Comparison of ENCODE assay signal across 12 cellular contexts in genomic region chr18:23883277-23883790, GRCh38.
DNase-seq lines count a peak whose midpoint lies in the region; FAIRE-seq lines count a peak whose summit lies in the region.
"Had no signal": no experiment of that assay in that cellular context is flagged by ENCODE, and none has a peak within 500 bp of the region (broad histone marks: within the 10 kb centered on the region; RNA-seq: fewer than 3 reads in every experiment).

No MANE protein-coding gene starts in this region.

- no peak overlapping the region for H3K4me3 ChIP-seq in BLaER1
- no peak overlapping the region for H3K4me3 ChIP-seq in mesenchymal stem cell (ENCODE audit: insufficient read depth in 1 of 2, low read depth in 1 of 2, low read length in 2 of 2)
- H3K4me3 ChIP-seq in HAP-1, result no peak overlapping the region
- no peak overlapping the region for H3K4me3 ChIP-seq in small intestine (ENCODE audit: low read depth in 1 of 2, low read length in 2 of 2)

- H3K27ac ChIP-seq in BLaER1 (no peak overlapping the region; the same call in 1 of the 2 replicates), mesenchymal stem cell (ENCODE audit: low read length, poor library complexity, severe bottlenecking) (no peak overlapping the region), small intestine (ENCODE audit: low read depth in 1 of 2, low read length in 1 of 2) (no peak overlapping the region)

- H3K9ac ChIP-seq in BLaER1, result no peak overlapping the region
- H3K9ac ChIP-seq in mesenchymal stem cell (ENCODE audit: low read length), result peak overlapping the region; percentile 84

- H3K9me3 ChIP-seq in BLaER1, result peaks cover 5% of the 10 kb centered on the region
- H3K9me3 ChIP-seq in mesenchymal stem cell (ENCODE audit: control insufficient read depth, low read length), result no peaks in the 10 kb centered on the region
- no peaks in the 10 kb centered on the region for H3K9me3 ChIP-seq in HAP-1
- no peaks in the 10 kb centered on the region for H3K9me3 ChIP-seq in small intestine (ENCODE audit: control insufficient read depth, low read depth)

- no peaks in the 10 kb centered on the region for H4K20me1 ChIP-seq in BLaER1

- DNase-seq in NCI-H128 (lab: John Stamatoyannopoulos, UW; ENCODE audit: unreplicated experiment), result peak; percentile 19
- DNase-seq in amniotic epithelial cell (ENCODE audit: low read depth), result peak; percentile 26
- DNase-seq in mesenchymal stem cell, result no peak
- DNase-seq in HAP-1 (ENCODE audit: low spot score in 2 of 2), result no peak
- no peak for DNase-seq in small intestine
- no peak for DNase-seq in NCI-H82 treated with DMSO at 0.1 percent for 48 hours (lab: John Stamatoyannopoulos, UW; ENCODE audit: unreplicated experiment)
- no peak for DNase-seq in putamen (ENCODE audit: low spot score)
- DNase-seq: activated naive CD4-positive, alpha-beta T cell treated with anti-CD3 and anti-CD28 coated beads, Interleukin-2, amount 50 U/mL, for 16 hours; CD4-positive, alpha-beta T cell; NCI-H524 had no signal

- H3K4me2 ChIP-seq in BLaER1 (peak overlapping the region; percentile 15), mesenchymal stem cell (ENCODE audit: low read length, poor library complexity, severe bottlenecking) (no peak overlapping the region)

- H3K4ac ChIP-seq in mesenchymal stem cell (ENCODE audit: low read depth in 1 of 2, low read length in 2 of 2), result no peak overlapping the region

- H2BK120ac ChIP-seq in mesenchymal stem cell (ENCODE audit: low read depth, low read length), result no peak overlapping the region

- H3K36me3 ChIP-seq in BLaER1, result no peaks in the 10 kb centered on the region
- peaks cover 3 to 15% of the 10 kb centered on the region in 2 experiments for H3K36me3 ChIP-seq in mesenchymal stem cell (ENCODE audit: control insufficient read depth in 1 of 2, insufficient read depth in 2 of 2, low read depth in 1 of 2, low read length in 2 of 2)
- no peaks in the 10 kb centered on the region; the same call in 1 of the 2 replicates for H3K36me3 ChIP-seq in HAP-1 (replicated peaks)
- H3K36me3 ChIP-seq in small intestine (ENCODE audit: control insufficient read depth in 2 of 2, insufficient read depth in 2 of 2, low read length in 2 of 2), result no peaks in the 10 kb centered on the region

- H2AFZ ChIP-seq in mesenchymal stem cell (ENCODE audit: low read depth, low read length), result no peak overlapping the region

- H4K91ac ChIP-seq in mesenchymal stem cell (ENCODE audit: low read length), result no peak overlapping the region

- H2AK5ac ChIP-seq in mesenchymal stem cell (ENCODE audit: low read length, severe bottlenecking), result no peak overlapping the region

- H3K27me3 ChIP-seq in BLaER1 (no peaks in the 10 kb centered on the region; the same call in 1 of the 2 replicates), mesenchymal stem cell (ENCODE audit: control insufficient read depth in 1 of 2, insufficient read depth in 1 of 2, low read length in 2 of 2) (no peaks in the 10 kb centered on the region), HAP-1 (ENCODE audit: low read depth) (no peaks in the 10 kb centered on the region), small intestine (ENCODE audit: control insufficient read depth in 2 of 2, insufficient read depth in 2 of 2, low read length in 2 of 2) (no peaks in the 10 kb centered on the region)

- in situ Hi-C loops in HAP-1 (cut with MboI; ENCODE audit: low sequenced_read_pairs), result no loop called here

- H3K23ac ChIP-seq in mesenchymal stem cell (ENCODE audit: low read length in 2 of 2), result no peak overlapping the region

- H3K4me1 ChIP-seq in BLaER1, result peaks cover 48% of the 10 kb centered on the region
- H3K4me1 ChIP-seq in mesenchymal stem cell (ENCODE audit: control insufficient read depth, insufficient read depth, low read depth, low read length), result peaks cover 4% of the 10 kb centered on the region
- no peaks in the 10 kb centered on the region for H3K4me1 ChIP-seq in HAP-1
- peaks cover 0 to 7% of the 10 kb centered on the region in 2 donors for H3K4me1 ChIP-seq in small intestine (ENCODE audit: control insufficient read depth in 2 of 2, insufficient read depth in 1 of 2, low read depth in 1 of 2, low read length in 1 of 2)

- 91% methylated on average over 3 of the region's 3 CpGs for WGBS in mesenchymal stem cell
- 71 to 88% (median 72%) methylated on average over 3 of the region's 3 CpGs for WGBS in small intestine, 3 donors

- H2BK12ac ChIP-seq in mesenchymal stem cell (ENCODE audit: low read length in 2 of 2), result no peak overlapping the region

- no peak overlapping the region for H2BK15ac ChIP-seq in mesenchymal stem cell (ENCODE audit: low read depth, poor library complexity, severe bottlenecking)

- no peak overlapping the region for H4K8ac ChIP-seq in mesenchymal stem cell (ENCODE audit: low read length)

- H3K14ac ChIP-seq in mesenchymal stem cell (ENCODE audit: low read length in 2 of 2), result no peak overlapping the region

- H3K79me1 ChIP-seq in mesenchymal stem cell (replicated peaks; ENCODE audit: low read length, poor library complexity, severe bottlenecking), result no peaks in the 10 kb centered on the region

- FAIRE-seq in small intestine (lab: Jason Lieb, UNC), result no peak
- FAIRE-seq: endothelial cell of umbilical vein had no signal

- no peak overlapping the region for H2BK5ac ChIP-seq in mesenchymal stem cell (ENCODE audit: low read depth, low read length, poor library complexity, severe bottlenecking)

- H3K18ac ChIP-seq in mesenchymal stem cell (ENCODE audit: low read depth in 1 of 2, low read length in 2 of 2), result no peak overlapping the region

Comparison
In these comparisons a context has a peak if more than half of its experiments do, and no peak if none do; other contexts are left out.
1. DNase-seq: peak in NCI-H128 (single experiment) and amniotic epithelial cell (single experiment); none in mesenchymal stem cell (single experiment), HAP-1 (0 of 2), small intestine (single experiment), NCI-H82 treated with DMSO at 0.1 percent for 48 hours (single experiment) and putamen (single experiment).